ENCODE assay signal across 13 cellular contexts in genomic region chr15:29270976-29271375, GRCh38. TPM values are rescaled to one million over a fixed set of nuclear protein-coding genes. Genes with fewer than 3 reads are reported as not detected.
A peak's percentile ranks its signal among the peaks of the same experiment; 100 is the strongest.
DNase-seq lines count a peak whose midpoint lies in the region; ATAC-seq and TF ChIP-seq lines count a peak whose summit lies in the region.
"Had no signal": no experiment of that assay in that cellular context is flagged by ENCODE, and none has a peak within 500 bp of the region (broad histone marks: within the 10 kb centered on the region; RNA-seq: fewer than 3 reads in every experiment).

No MANE protein-coding gene starts in this region.

- no peaks in the 10 kb centered on the region for H3K9me2 ChIP-seq in OCI-LY1 (ENCODE audit: low read depth, low read length)

- H4K91ac ChIP-seq in neuronal stem cell (ENCODE audit: low read depth, low read length, poor library complexity), result no peak overlapping the region

- in situ Hi-C loops in gastrocnemius medialis (cut with MboI; ENCODE audit: low sequenced_read_pairs in 4 of 4), result no loop called here

- no peaks in the 10 kb centered on the region for H3K9me3 ChIP-seq in DND-41 (ENCODE audit: insufficient read depth, low read length, severe bottlenecking)
- no peaks in the 10 kb centered on the region for H3K9me3 ChIP-seq in OCI-LY1 (ENCODE audit: low read length)
- H3K9me3 ChIP-seq in neuronal stem cell (replicated peaks in 1 of 2; ENCODE audit: control insufficient read depth in 2 of 2, insufficient read depth in 1 of 2, low read depth in 1 of 2, low read length in 2 of 2), result no peaks in the 10 kb centered on the region
- no peaks in the 10 kb centered on the region for H3K9me3 ChIP-seq in gastrocnemius medialis

- no peaks in the 10 kb centered on the region for H3K27me3 ChIP-seq in DND-41 (ENCODE audit: insufficient read depth, low read length, poor library complexity)
- H3K27me3 ChIP-seq in OCI-LY1 (ENCODE audit: insufficient read depth, low read length), result no peaks in the 10 kb centered on the region
- no peaks in the 10 kb centered on the region for H3K27me3 ChIP-seq in dorsolateral prefrontal cortex
- peaks cover 0 to 26% (median 0%) of the 10 kb centered on the region in 3 experiments for H3K27me3 ChIP-seq in neuronal stem cell (ENCODE audit: control insufficient read depth in 3 of 3, insufficient read depth in 3 of 3, low read depth in 1 of 3, low read length in 3 of 3)
- H3K27me3 ChIP-seq in gastrocnemius medialis, result no peaks in the 10 kb centered on the region

- H2AFZ ChIP-seq in DND-41 (ENCODE audit: low read depth, low read length) (peak overlapping the region; percentile 90), OCI-LY1 (ENCODE audit: low read length) (peak overlapping the region; percentile 25; the same call in 1 of the 2 replicates), neuronal stem cell (ENCODE audit: low read length) (peak overlapping the region; percentile 30)

- H3K4me2 ChIP-seq in DND-41 (ENCODE audit: insufficient read depth, low read length) (peak overlapping the region; percentile 74; the same call in 1 of the 2 replicates), OCI-LY1 (ENCODE audit: low read length) (peak overlapping the region; percentile 77), neuronal stem cell (ENCODE audit: insufficient read depth, low read length, poor library complexity, severe bottlenecking) (no peak overlapping the region)

- H3K14ac ChIP-seq in neuronal stem cell (ENCODE audit: low read length), result no peak overlapping the region

- no peak overlapping the region for H3K27ac ChIP-seq in DND-41 (ENCODE audit: low read length)
- peak overlapping the region; percentile 96 for H3K27ac ChIP-seq in OCI-LY1 (ENCODE audit: low read depth, low read length, poor library complexity, severe bottlenecking)
- peak overlapping the region in 40 of 59 donors; percentile 82 to 97 (median 94) for H3K27ac ChIP-seq in dorsolateral prefrontal cortex
- H3K27ac ChIP-seq in neuronal stem cell (replicated peaks; ENCODE audit: low read length), result no peak overlapping the region
- no peak overlapping the region for H3K27ac ChIP-seq in gastrocnemius medialis

- peaks cover 8% of the 10 kb centered on the region; the same call in 1 of the 2 replicates for H3F3A ChIP-seq in OCI-LY1 (ENCODE audit: insufficient read depth, low read length)

- DNase-seq in DND-41, result no peak
- DNase-seq in dorsolateral prefrontal cortex, result no peak
- no peak for DNase-seq in neuronal stem cell (ENCODE audit: low spot score)
- DNase-seq in NCI-H1417 (lab: John Stamatoyannopoulos, UW), result no peak
- no peak for DNase-seq in gastrocnemius medialis
- no peak for DNase-seq in HUDEP-2 (lab: John Stamatoyannopoulos, UW; ENCODE audit: unreplicated experiment in 76 of 76)
- no peak for DNase-seq in SW480 (ENCODE audit: low spot score)
- DNase-seq: activated T-cell treated with anti-CD3 and anti-CD28 coated beads, Interleukin-2, amount 50 U/mL, for 4 hours; NCI-H510A; retina; SHP77 treated with DMSO at 0.1 percent for 48 hours had no signal

- peaks cover 38% of the 10 kb centered on the region for H3K4me1 ChIP-seq in DND-41 (ENCODE audit: insufficient read depth, low read length)
- peaks cover 52% of the 10 kb centered on the region for H3K4me1 ChIP-seq in OCI-LY1 (ENCODE audit: insufficient read depth, low read length, severe bottlenecking)
- H3K4me1 ChIP-seq in neuronal stem cell (ENCODE audit: control insufficient read depth in 2 of 2, insufficient read depth in 1 of 2, low read depth in 1 of 2, low read length in 2 of 2), result peaks cover 2 to 9% of the 10 kb centered on the region in 2 donors
- H3K4me1 ChIP-seq in gastrocnemius medialis, result peaks cover 32% of the 10 kb centered on the region in 2 donors

- H2BK120ac ChIP-seq in neuronal stem cell (ENCODE audit: low read depth, low read length), result no peak overlapping the region

- intact Hi-C loops in dorsolateral prefrontal cortex (cut with DNase I), result no loop called here
- intact Hi-C loops in gastrocnemius medialis (cut with DNase I; ENCODE audit: low total_unique reads), result no loop called here

- H4K20me1 ChIP-seq in DND-41 (ENCODE audit: insufficient read depth, low read length) (peaks cover 6% of the 10 kb centered on the region; the same call in 1 of the 2 replicates), OCI-LY1 (ENCODE audit: insufficient read depth, low read length) (no peaks in the 10 kb centered on the region)

- H3K23ac ChIP-seq in neuronal stem cell (ENCODE audit: low read depth, low read length, poor library complexity), result no peak overlapping the region

- H3K18ac ChIP-seq in neuronal stem cell (ENCODE audit: low read length), result no peak overlapping the region

- H3K79me2 ChIP-seq in DND-41 (ENCODE audit: insufficient read depth, low read length), result peaks cover 20% of the 10 kb centered on the region
- peaks cover 16% of the 10 kb centered on the region; the same call in 1 of the 2 replicates for H3K79me2 ChIP-seq in OCI-LY1 (ENCODE audit: insufficient read depth, low read length)

- no peak for TF ChIP-seq POLR2A in gastrocnemius medialis (IDR thresholded peaks at IDR 0.05)

- no peak overlapping the region for H4K8ac ChIP-seq in neuronal stem cell (ENCODE audit: low read depth, low read length)

- no peak for TF ChIP-seq CTCF in DND-41 (IDR thresholded peaks at IDR 0.05; ENCODE audit: borderline replicate concordance, extremely low read depth, low read length, poor library complexity, severe bottlenecking)
- TF ChIP-seq CTCF in OCI-LY1 (IDR thresholded peaks at IDR 0.05; ENCODE audit: low read length), result no peak
- no peak for TF ChIP-seq CTCF in dorsolateral prefrontal cortex (IDR thresholded peaks at IDR 0.05 in 54 of 56, conservative IDR thresholded peaks at IDR 0.05 in 2 of 56; ENCODE audit: low read depth in 1 of 56, partially characterized antibody in 56 of 56)
- TF ChIP-seq CTCF in gastrocnemius medialis (IDR thresholded peaks at IDR 0.05 in 4 of 5, conservative IDR thresholded peaks at IDR 0.05 in 1 of 5), result no peak

- no peak overlapping the region for H2BK5ac ChIP-seq in neuronal stem cell (ENCODE audit: low read length)

- no peak overlapping the region for H2AK5ac ChIP-seq in neuronal stem cell (ENCODE audit: low read depth, low read length)

- no peaks in the 10 kb centered on the region for H3K36me3 ChIP-seq in DND-41 (ENCODE audit: insufficient read depth, low read length)
- H3K36me3 ChIP-seq in OCI-LY1 (ENCODE audit: insufficient read depth, low read length), result no peaks in the 10 kb centered on the region
- no peaks in the 10 kb centered on the region for H3K36me3 ChIP-seq in neuronal stem cell (replicated peaks in 1 of 2; ENCODE audit: control insufficient read depth in 2 of 2, insufficient read depth in 2 of 2, low read length in 2 of 2)
- no peaks in the 10 kb centered on the region for H3K36me3 ChIP-seq in gastrocnemius medialis

- H3K79me1 ChIP-seq in neuronal stem cell (ENCODE audit: low read depth, low read length), result peaks cover 7% of the 10 kb centered on the region

- no peak overlapping the region for H3K4me3 ChIP-seq in DND-41 (ENCODE audit: low read depth in 1 of 2, low read length in 2 of 2)
- H3K4me3 ChIP-seq in OCI-LY1 (ENCODE audit: low read depth, low read length, poor library complexity, severe bottlenecking), result peak overlapping the region; percentile 76
- peak overlapping the region in 12 of 59 donors; percentile 55 to 98 (median 83) for H3K4me3 ChIP-seq in dorsolateral prefrontal cortex
- H3K4me3 ChIP-seq in neuronal stem cell (ENCODE audit: low read length in 2 of 2), result no peak overlapping the region
- H3K4me3 ChIP-seq in gastrocnemius medialis, result no peak overlapping the region

- H3K9ac ChIP-seq in DND-41 (ENCODE audit: low read depth, low read length) (no peak overlapping the region), OCI-LY1 (ENCODE audit: low read length) (peak overlapping the region; percentile 75), neuronal stem cell (ENCODE audit: low read depth, low read length, poor library complexity) (no peak overlapping the region)

- H3K4ac ChIP-seq in neuronal stem cell (ENCODE audit: low read length), result no peak overlapping the region

- no peak overlapping the region for H2BK12ac ChIP-seq in neuronal stem cell (ENCODE audit: low read length)

- ATAC-seq in DND-41 (ENCODE audit: insufficient read depth, low read depth) (no peak), gastrocnemius medialis (no peak)
- ATAC-seq: WTC11 had no signal

- no peak overlapping the region for H2BK15ac ChIP-seq in neuronal stem cell (ENCODE audit: low read length)

RNA-seq across cellular contexts. Expression of gene NSMCE3, which starts 1.4 kb away (rescaled TPM):
- total RNA-seq in dorsolateral prefrontal cortex, result 10 to 100 TPM in 42 of 120 experiments, 1 to 10 TPM in 78; 5.2 to 12.0 (median 9.5) TPM
- 13.4 TPM for polyA plus RNA-seq in neuronal stem cell (2013, experiment 1 of 2)
- polyA plus RNA-seq in neuronal stem cell (2013, experiment 2 of 2), result 12.9 TPM
- 1 to 10 TPM; 5.8 to 9.5 (median 6.7) TPM for total RNA-seq in gastrocnemius medialis

Comparison
In these comparisons a context has a peak if more than half of its experiments do, and no peak if none do; other contexts are left out.
1. H2AFZ ChIP-seq: peak in every context shown above with its lines; median percentile 90 in DND-41; 30 in neuronal stem cell; 25 in OCI-LY1.
2. H3K27ac ChIP-seq: peak in OCI-LY1 (single experiment) and dorsolateral prefrontal cortex (40 of 59); none in DND-41 (single experiment), neuronal stem cell (single experiment) and gastrocnemius medialis (0 of 4).